In the genomic region with DNA sequence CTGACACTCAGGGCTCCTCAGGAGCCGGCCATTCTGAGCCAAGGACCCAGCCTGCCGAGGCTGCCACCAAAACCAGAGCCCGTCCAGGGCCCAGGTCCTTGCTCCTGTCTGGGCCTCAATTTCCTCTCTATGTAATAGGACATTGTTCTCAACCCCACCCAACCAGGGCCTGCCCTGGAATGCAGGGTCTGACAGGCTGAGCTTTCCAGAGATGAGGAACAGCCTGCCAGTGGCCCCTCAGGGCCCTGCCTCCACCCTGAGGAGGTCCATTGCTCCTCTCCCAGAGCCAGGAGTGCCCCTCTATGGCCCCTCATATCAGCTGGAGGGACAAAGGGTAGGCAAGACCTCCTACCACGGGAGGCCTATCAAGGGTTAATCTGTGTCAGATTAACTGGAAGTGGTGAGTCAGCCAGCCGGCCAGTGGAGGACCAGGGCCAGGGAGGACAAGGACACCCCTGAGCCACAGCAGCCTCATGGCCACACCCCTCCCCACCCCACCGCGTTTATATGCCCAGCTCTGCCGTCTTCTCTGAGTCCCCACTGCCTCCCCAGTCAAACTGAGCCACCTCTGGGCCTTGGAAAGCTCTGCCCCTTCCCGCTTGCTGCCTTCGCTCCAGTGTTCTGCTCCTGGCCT, we compare ENCODE assay signal across 17 cellular contexts. TPM values are rescaled to one million over a fixed set of nuclear protein-coding genes. Genes with fewer than 3 reads are reported as not detected.
A peak's percentile ranks its signal among the peaks of the same experiment; 100 is the strongest.
DNase-seq lines count a peak whose midpoint lies in the region; ATAC-seq and TF ChIP-seq lines count a peak whose summit lies in the region.
"Had no signal": no experiment of that assay in that cellular context is flagged by ENCODE, and none has a peak within 500 bp of the region (broad histone marks: within the 10 kb centered on the region; RNA-seq: fewer than 3 reads in every experiment).

No MANE protein-coding gene starts in this region.

- H3K27me3 ChIP-seq in PC-3 (ENCODE audit: low read length): no peaks in the 10 kb centered on the region
- H3K27me3 ChIP-seq in neural progenitor cell: no peaks in the 10 kb centered on the region
- H3K27me3 ChIP-seq: cardiac muscle cell had no signal

- no peaks in the 10 kb centered on the region for H3K79me2 ChIP-seq in PC-3 (ENCODE audit: low read length)
- H3K79me2 ChIP-seq in neural progenitor cell (ENCODE audit: low read depth): no peaks in the 10 kb centered on the region

- H3K27ac Mint-ChIP-seq in neural progenitor cell (no peak overlapping the region), natural killer cell (no peak overlapping the region)
- H3K27ac Mint-ChIP-seq in activated naive CD4-positive, alpha-beta T cell treated with anti-CD3 and anti-CD28 coated beads, Interleukin-2, amount 50 U/mL, for 72 hours: no peak overlapping the region
- H3K27ac Mint-ChIP-seq: activated T-cell treated with anti-CD3 and anti-CD28 coated beads, Interleukin-2, amount 50 U/mL, for 72 hours; WTC11 had no signal

- no peaks in the 10 kb centered on the region for H3K9me3 ChIP-seq in PC-3 (ENCODE audit: low read length)
- H3K9me3 ChIP-seq in neural progenitor cell (ENCODE audit: low read depth): no peaks in the 10 kb centered on the region
- H3K9me3 ChIP-seq: Caco-2 had no signal

- H3K4me2 ChIP-seq in PC-3 (ENCODE audit: low read length) (no peak overlapping the region), neural progenitor cell (peak overlapping the region; percentile 39)

- no peak overlapping the region for H3K4me3 ChIP-seq in PC-3 (ENCODE audit: low read length)
- no peak overlapping the region for H3K4me3 ChIP-seq in fibroblast of mammary gland (ENCODE audit: control insufficient read depth, low read depth, low read length)
- H3K4me3 ChIP-seq in neural progenitor cell: no peak overlapping the region
- H3K4me3 ChIP-seq: cardiac muscle cell had no signal

- no peak overlapping the region for H2AFZ ChIP-seq in PC-3 (ENCODE audit: low read length)
- no peak overlapping the region for H2AFZ ChIP-seq in neural progenitor cell (replicated peaks)

- H3K9me3 Mint-ChIP-seq in neural progenitor cell (no peaks in the 10 kb centered on the region), natural killer cell (no peaks in the 10 kb centered on the region)
- no peaks in the 10 kb centered on the region for H3K9me3 Mint-ChIP-seq in activated naive CD4-positive, alpha-beta T cell treated with anti-CD3 and anti-CD28 coated beads, Interleukin-2, amount 50 U/mL, for 72 hours
- H3K9me3 Mint-ChIP-seq: activated T-cell treated with anti-CD3 and anti-CD28 coated beads, Interleukin-2, amount 50 U/mL, for 72 hours; WTC11 had no signal

- H4K20me1 ChIP-seq in PC-3 (ENCODE audit: low read length) (no peaks in the 10 kb centered on the region), neural progenitor cell (ENCODE audit: low read depth) (no peaks in the 10 kb centered on the region)

- H3K4me1 Mint-ChIP-seq in neural progenitor cell (peaks cover 58% of the 10 kb centered on the region), natural killer cell (peaks cover 0 to 7% of the 10 kb centered on the region in 2 donors)

- ATAC-seq in PC-3 (peak; percentile 44; the same call in 1 of the 2 replicates), natural killer cell (no peak), GM18868 (IDR thresholded peaks at IDR 0.05; ENCODE audit: unreplicated experiment) (no peak)
- no peak for ATAC-seq in activated naive CD4-positive, alpha-beta T cell treated with anti-CD3 and anti-CD28 coated beads, Interleukin-2, amount 50 U/mL, for 72 hours
- ATAC-seq: activated T-cell treated with anti-CD3 and anti-CD28 coated beads, Interleukin-2, amount 50 U/mL, for 72 hours; esophagus mucosa; WTC11 had no signal

- no peak for TF ChIP-seq CTCF in PC-3 (conservative IDR thresholded peaks at IDR 0.05; ENCODE audit: low read depth, low read length)
- TF ChIP-seq CTCF in fibroblast of mammary gland (conservative IDR thresholded peaks at IDR 0.05; ENCODE audit: control insufficient read depth, insufficient read depth, low read depth, low read length): no peak
- no peak for TF ChIP-seq CTCF in neural progenitor cell (IDR thresholded peaks at IDR 0.05)
- no peak for TF ChIP-seq CTCF in natural killer cell (IDR thresholded peaks at IDR 0.05)

- peaks cover 29% of the 10 kb centered on the region for H3K4me1 ChIP-seq in PC-3 (ENCODE audit: insufficient read depth, low read length)
- peaks cover 42% of the 10 kb centered on the region for H3K4me1 ChIP-seq in neural progenitor cell
- H3K4me1 ChIP-seq: Caco-2 had no signal

- H3K4me3 Mint-ChIP-seq in neural progenitor cell (peak overlapping the region; percentile 19), natural killer cell (no peak overlapping the region)
- H3K4me3 Mint-ChIP-seq: activated T-cell treated with anti-CD3 and anti-CD28 coated beads, Interleukin-2, amount 50 U/mL, for 72 hours; WTC11 had no signal

- H3K27me3 Mint-ChIP-seq in neural progenitor cell (ENCODE audit: insufficient read depth, low read depth): peaks cover 19% of the 10 kb centered on the region
- peaks cover 24 to 31% of the 10 kb centered on the region in 2 donors for H3K27me3 Mint-ChIP-seq in natural killer cell (ENCODE audit: low read depth in 2 of 2)

- H3K27ac ChIP-seq in PC-3 (ENCODE audit: low read length) (no peak overlapping the region), neural progenitor cell (no peak overlapping the region)
- H3K27ac ChIP-seq: cardiac muscle cell, RWPE1 had no signal

- H3K9me2 ChIP-seq in PC-3 (replicated peaks; ENCODE audit: low read length): no peaks in the 10 kb centered on the region

- no peaks in the 10 kb centered on the region for H3K36me3 Mint-ChIP-seq in neural progenitor cell
- H3K36me3 Mint-ChIP-seq in natural killer cell: no peaks in the 10 kb centered on the region
- no peaks in the 10 kb centered on the region for H3K36me3 Mint-ChIP-seq in activated naive CD4-positive, alpha-beta T cell treated with anti-CD3 and anti-CD28 coated beads, Interleukin-2, amount 50 U/mL, for 72 hours
- H3K36me3 Mint-ChIP-seq: WTC11 had no signal

- CTCF ChIA-PET in PC-3 (lab: Charles Lee): no interaction called here

- H3F3A ChIP-seq in PC-3 (ENCODE audit: low read length, unreplicated experiment) (no peaks in the 10 kb centered on the region), neural progenitor cell (ENCODE audit: low read depth) (peaks cover 11% of the 10 kb centered on the region)

- H3K9ac ChIP-seq in PC-3 (ENCODE audit: low read length): no peak overlapping the region
- no peak overlapping the region for H3K9ac ChIP-seq in neural progenitor cell

- H3K36me3 ChIP-seq in PC-3 (ENCODE audit: low read depth, low read length) (no peaks in the 10 kb centered on the region), neural progenitor cell (no peaks in the 10 kb centered on the region)
- H3K36me3 ChIP-seq: cardiac muscle cell had no signal

- POLR2A ChIA-PET in PC-3 (lab: Charles Lee; ENCODE audit: unreplicated experiment): no interaction called here

- intact Hi-C loops in PC-3 (cut with micrococcal nuclease): no loop called here
- intact Hi-C loops in natural killer cell (cut with micrococcal nuclease): no loop called here

- BruUV-seq in PC-3 (replicated peaks; lab: Mats Ljungman, UMichigan): no TSS peak

- DNase-seq in EL (peak; percentile 58), PC-3 (peak; percentile 19), fibroblast of mammary gland (ENCODE audit: low read depth) (peak; percentile 33), neural progenitor cell (ENCODE audit: low spot score) (peak; percentile 45), natural killer cell (no peak), NCI-H345 treated with DMSO at 0.1 percent for 48 hours (lab: John Stamatoyannopoulos, UW; ENCODE audit: unreplicated experiment) (no peak)
- DNase-seq in activated naive CD4-positive, alpha-beta T cell treated with anti-CD3 and anti-CD28 coated beads, Interleukin-2, amount 50 U/mL, for 72 hours (ENCODE audit: low spot score in 2 of 2): no peak
- DNase-seq: activated T-cell treated with anti-CD3 and anti-CD28 coated beads, Interleukin-2, amount 50 U/mL, for 72 hours; Caco-2; Karpas-422; NCI-H2171; stimulated activated CD4-positive, alpha-beta T cell treated with anti-CD3 and anti-CD28 coated beads, Interleukin-15, amount 100 ng/mL, for 24 hours had no signal

RNA-seq across cellular contexts. Expression of a gene that starts 6.3 kb away (rescaled TPM):
- total RNA-seq in PC-3 (2014; rRNA removed): 0.77 TPM in 1 of 2 replicates, not detected in the other
- 1.9 TPM in 1 of 2 replicates, not detected in the other for total RNA-seq in neural progenitor cell (ENCODE audit: low replicate concordance)
- not detected for total RNA-seq in natural killer cell
- total RNA-seq in activated naive CD4-positive, alpha-beta T cell treated with anti-CD3 and anti-CD28 coated beads, Interleukin-2, amount 50 U/mL, for 72 hours: not detected
- total RNA-seq: activated T-cell treated with anti-CD3 and anti-CD28 coated beads, Interleukin-2, amount 50 U/mL, for 72 hours; Caco-2 had no signal

RNA-seq across cellular contexts. Expression of a gene that starts 39.8 kb away (rescaled TPM):
- total RNA-seq in PC-3 (2014; rRNA removed) (0.29 and 5.8 TPM in 2 replicates), neural progenitor cell (ENCODE audit: low replicate concordance) (3.1 and 5.9 TPM in 2 replicates), natural killer cell (not detected)
- under 1 TPM in 1 of 2 donors, not detected in 1; 0.14 TPM for total RNA-seq in activated naive CD4-positive, alpha-beta T cell treated with anti-CD3 and anti-CD28 coated beads, Interleukin-2, amount 50 U/mL, for 72 hours

Comparison
In these comparisons a context has a peak if more than half of its experiments do, and no peak if none do; other contexts are left out.
1. DNase-seq: peak in EL (single experiment), PC-3 (single experiment), fibroblast of mammary gland (single experiment) and neural progenitor cell (single experiment); none in natural killer cell (single experiment), NCI-H345 treated with DMSO at 0.1 percent for 48 hours (single experiment) and activated naive CD4-positive, alpha-beta T cell treated with anti-CD3 and anti-CD28 coated beads, Interleukin-2, amount 50 U/mL, for 72 hours (0 of 2).